Comparison of ENCODE assay signal across 29 cellular contexts in the genomic region with DNA sequence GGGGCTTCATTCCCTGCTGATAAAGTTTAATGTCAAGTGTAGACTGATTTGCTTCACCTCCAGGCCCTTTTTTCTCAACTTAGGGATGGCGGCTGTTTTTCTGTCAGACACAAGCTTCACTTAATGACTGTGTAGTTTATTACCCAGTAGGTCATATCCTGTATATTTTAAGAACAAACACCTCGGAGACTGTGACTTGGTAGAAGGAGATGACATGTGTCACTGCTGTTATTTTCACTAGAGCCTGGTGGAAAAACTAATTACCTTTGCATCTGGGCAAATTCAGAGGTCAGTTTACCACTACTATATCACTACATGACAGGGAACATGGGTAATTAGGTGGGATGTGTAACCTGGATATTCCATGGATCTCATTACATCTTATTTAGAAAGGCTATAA.
"Had no signal": no experiment of that assay in that cellular context is flagged by ENCODE, and none has a peak within 500 bp of the region (broad histone marks: within the 10 kb centered on the region; RNA-seq: fewer than 3 reads in every experiment).

No MANE protein-coding gene starts in this region.

- H3K27me3 ChIP-seq: stomach, suprapubic skin, testis, thyroid gland, tibial artery, tibial nerve, transverse colon, upper lobe of left lung, upper lobe of right lung, uterus, vagina had no signal

- H3K4me1 ChIP-seq: stomach, suprapubic skin, testis, tibial artery, tibial nerve, transverse colon, upper lobe of left lung, upper lobe of right lung, uterus, vagina had no signal

- H3K27ac Mint-ChIP-seq: stimulated activated effector memory CD8-positive, alpha-beta T cell treated with anti-CD3 and anti-CD28 coated beads, Interleukin-12 subunit alpha, Interleukin-12 subunit beta, amount 100 ng/mL, for 72 hours; stimulated activated memory B cell treated with anti-CD40 and anti-IgM and Interleukin-4, amounts not matched to agents 10 μg/mL and 1 μg/mL and 100 μg/mL, for 72 hours; stimulated activated naive B cell treated with anti-CD40 and anti-IgM and Interleukin-4, amounts not matched to agents 10 μg/mL and 1 μg/mL and 100 μg/mL, for 72 hours; stimulated activated naive CD8-positive, alpha-beta T cell treated with anti-CD3 and anti-CD28 coated beads, Interleukin-15, amount 100 ng/mL, for 72 hours; stimulated activated naive CD8-positive, alpha-beta T cell treated with anti-CD3 and anti-CD28 coated beads, Interleukin-15, Interleukin-2, amounts not matched to agents 100 ng/mL and 50 ng/mL, for 24 hours; type B pancreatic cell had no signal

- H3K4me3 ChIP-seq: stomach, suprapubic skin, testis, thoracic aorta, thyroid gland, tibial artery, tibial nerve, transverse colon, upper lobe of left lung, upper lobe of right lung, uterus, vagina had no signal

- H3K4me3 Mint-ChIP-seq: stimulated activated effector memory CD8-positive, alpha-beta T cell treated with anti-CD3 and anti-CD28 coated beads, Interleukin-12 subunit alpha, Interleukin-12 subunit beta, amount 100 ng/mL, for 72 hours; stimulated activated memory B cell treated with anti-CD40 and anti-IgM and Interleukin-4, amounts not matched to agents 10 μg/mL and 1 μg/mL and 100 μg/mL, for 72 hours; stimulated activated naive B cell treated with anti-CD40 and anti-IgM and Interleukin-4, amounts not matched to agents 10 μg/mL and 1 μg/mL and 100 μg/mL, for 72 hours; stimulated activated naive CD8-positive, alpha-beta T cell treated with anti-CD3 and anti-CD28 coated beads, Interleukin-15, amount 100 ng/mL, for 72 hours; stimulated activated naive CD8-positive, alpha-beta T cell treated with anti-CD3 and anti-CD28 coated beads, Interleukin-15, Interleukin-2, amounts not matched to agents 100 ng/mL and 50 ng/mL, for 24 hours; type B pancreatic cell had no signal

- FAIRE-seq: urothelium cell line had no signal

- H3K27ac ChIP-seq: stomach, suprapubic skin, testis, thoracic aorta, thyroid gland, tibial artery, tibial nerve, transverse colon, upper lobe of left lung, upper lobe of right lung, uterus, vagina had no signal

- H3K4me1 Mint-ChIP-seq: stimulated activated effector memory CD8-positive, alpha-beta T cell treated with anti-CD3 and anti-CD28 coated beads, Interleukin-12 subunit alpha, Interleukin-12 subunit beta, amount 100 ng/mL, for 72 hours; stimulated activated memory B cell treated with anti-CD40 and anti-IgM and Interleukin-4, amounts not matched to agents 10 μg/mL and 1 μg/mL and 100 μg/mL, for 72 hours; stimulated activated naive B cell treated with anti-CD40 and anti-IgM and Interleukin-4, amounts not matched to agents 10 μg/mL and 1 μg/mL and 100 μg/mL, for 72 hours; stimulated activated naive CD8-positive, alpha-beta T cell treated with anti-CD3 and anti-CD28 coated beads, Interleukin-15, amount 100 ng/mL, for 72 hours had no signal

- DNase-seq: stimulated activated CD4-positive, alpha-beta T cell treated with anti-CD3 and anti-CD28 coated beads, Interleukin-2, amount 100 ng/mL, for 48 hours; stimulated activated CD4-positive, alpha-beta T cell treated with anti-CD3 and anti-CD28 coated beads, Interleukin-4, amount 100 ng/mL, for 1 hour; stimulated activated CD4-positive, alpha-beta T cell treated with anti-CD3 and anti-CD28 coated beads, Interleukin-4, amount 100 ng/mL, for 24 hours; stimulated activated CD4-positive, alpha-beta T cell treated with anti-CD3 and anti-CD28 coated beads, Interleukin-4, amount 100 ng/mL, for 4 hours; stimulated activated CD8-positive, alpha-beta memory T cell treated with anti-CD3 and anti-CD28 coated beads, Interleukin-4, amount 100 ng/mL, for 48 hours; stimulated activated naive B cell treated with anti-CD40 and anti-IgM and Interleukin-4, amounts not matched to agents 10 μg/mL and 1 μg/mL and 100 μg/mL, for 72 hours; stimulated activated naive CD4-positive, alpha-beta T cell; stimulated activated naive CD4-positive, alpha-beta T cell treated with Interleukin-2 at 50 U/mL for 16 hours; stimulated activated naive CD8-positive, alpha-beta T cell treated with anti-CD3 and anti-CD28 coated beads, Interleukin-15, amount 100 ng/mL, for 72 hours; stimulated activated naive CD8-positive, alpha-beta T cell treated with anti-CD3 and anti-CD28 coated beads, Interleukin-15, Interleukin-2, amounts not matched to agents 100 U/mL and 50 U/mL, for 24 hours; stomach; substantia nigra; testis; thyroid gland; tibial artery; transverse colon; trophoblast cell; upper lobe of left lung; upper lobe of right lung; uterus had no signal

- ATAC-seq: stimulated activated effector memory CD8-positive, alpha-beta T cell treated with anti-CD3 and anti-CD28 coated beads, Interleukin-12 subunit alpha, Interleukin-12 subunit beta, amount 100 ng/mL, for 72 hours; stimulated activated memory B cell treated with anti-CD40 and anti-IgM and Interleukin-4, amounts not matched to agents 10 μg/mL and 1 μg/mL and 100 μg/mL, for 72 hours; stimulated activated naive B cell treated with anti-CD40 and anti-IgM and Interleukin-4, amounts not matched to agents 10 μg/mL and 1 μg/mL and 100 μg/mL, for 72 hours; stimulated activated naive CD8-positive, alpha-beta T cell treated with anti-CD3 and anti-CD28 coated beads, Interleukin-15, amount 100 ng/mL, for 72 hours; stimulated activated naive CD8-positive, alpha-beta T cell treated with anti-CD3 and anti-CD28 coated beads, Interleukin-15, Interleukin-2, amounts not matched to agents 100 U/mL and 50 U/mL, for 24 hours; upper lobe of right lung had no signal

- H3K36me3 Mint-ChIP-seq: stimulated activated effector memory CD8-positive, alpha-beta T cell treated with anti-CD3 and anti-CD28 coated beads, Interleukin-12 subunit alpha, Interleukin-12 subunit beta, amount 100 ng/mL, for 72 hours; stimulated activated memory B cell treated with anti-CD40 and anti-IgM and Interleukin-4, amounts not matched to agents 10 μg/mL and 1 μg/mL and 100 μg/mL, for 72 hours; stimulated activated naive B cell treated with anti-CD40 and anti-IgM and Interleukin-4, amounts not matched to agents 10 μg/mL and 1 μg/mL and 100 μg/mL, for 72 hours; type B pancreatic cell had no signal

- H3K27me3 Mint-ChIP-seq: stimulated activated naive CD8-positive, alpha-beta T cell treated with anti-CD3 and anti-CD28 coated beads, Interleukin-15, amount 100 ng/mL, for 72 hours had no signal

- H3K36me3 ChIP-seq: stomach, suprapubic skin, thoracic aorta, thyroid gland, tibial artery, tibial nerve, transverse colon, upper lobe of left lung, upper lobe of right lung, uterus, vagina had no signal

- H3K9me3 ChIP-seq: stomach, suprapubic skin, testis, thoracic aorta, thyroid gland, tibial artery, tibial nerve, transverse colon, upper lobe of left lung, upper lobe of right lung, uterus, vagina had no signal
